Comparison of ENCODE assay signal across 1 cellular context in genomic region chr6:44298864-44299263, GRCh38.
TF ChIP-seq lines count a peak whose summit lies in the region.

No MANE protein-coding gene starts in this region.

TF ChIP-seq in HepG2, 621 proteins besides CTCF, POLR2A, EP300 and RAD21:
- no peak for TF ChIP-seq TOPORS (CRISPR knock-in tag; IDR thresholded peaks at IDR 0.05)
- TF ChIP-seq, protein P1, sequence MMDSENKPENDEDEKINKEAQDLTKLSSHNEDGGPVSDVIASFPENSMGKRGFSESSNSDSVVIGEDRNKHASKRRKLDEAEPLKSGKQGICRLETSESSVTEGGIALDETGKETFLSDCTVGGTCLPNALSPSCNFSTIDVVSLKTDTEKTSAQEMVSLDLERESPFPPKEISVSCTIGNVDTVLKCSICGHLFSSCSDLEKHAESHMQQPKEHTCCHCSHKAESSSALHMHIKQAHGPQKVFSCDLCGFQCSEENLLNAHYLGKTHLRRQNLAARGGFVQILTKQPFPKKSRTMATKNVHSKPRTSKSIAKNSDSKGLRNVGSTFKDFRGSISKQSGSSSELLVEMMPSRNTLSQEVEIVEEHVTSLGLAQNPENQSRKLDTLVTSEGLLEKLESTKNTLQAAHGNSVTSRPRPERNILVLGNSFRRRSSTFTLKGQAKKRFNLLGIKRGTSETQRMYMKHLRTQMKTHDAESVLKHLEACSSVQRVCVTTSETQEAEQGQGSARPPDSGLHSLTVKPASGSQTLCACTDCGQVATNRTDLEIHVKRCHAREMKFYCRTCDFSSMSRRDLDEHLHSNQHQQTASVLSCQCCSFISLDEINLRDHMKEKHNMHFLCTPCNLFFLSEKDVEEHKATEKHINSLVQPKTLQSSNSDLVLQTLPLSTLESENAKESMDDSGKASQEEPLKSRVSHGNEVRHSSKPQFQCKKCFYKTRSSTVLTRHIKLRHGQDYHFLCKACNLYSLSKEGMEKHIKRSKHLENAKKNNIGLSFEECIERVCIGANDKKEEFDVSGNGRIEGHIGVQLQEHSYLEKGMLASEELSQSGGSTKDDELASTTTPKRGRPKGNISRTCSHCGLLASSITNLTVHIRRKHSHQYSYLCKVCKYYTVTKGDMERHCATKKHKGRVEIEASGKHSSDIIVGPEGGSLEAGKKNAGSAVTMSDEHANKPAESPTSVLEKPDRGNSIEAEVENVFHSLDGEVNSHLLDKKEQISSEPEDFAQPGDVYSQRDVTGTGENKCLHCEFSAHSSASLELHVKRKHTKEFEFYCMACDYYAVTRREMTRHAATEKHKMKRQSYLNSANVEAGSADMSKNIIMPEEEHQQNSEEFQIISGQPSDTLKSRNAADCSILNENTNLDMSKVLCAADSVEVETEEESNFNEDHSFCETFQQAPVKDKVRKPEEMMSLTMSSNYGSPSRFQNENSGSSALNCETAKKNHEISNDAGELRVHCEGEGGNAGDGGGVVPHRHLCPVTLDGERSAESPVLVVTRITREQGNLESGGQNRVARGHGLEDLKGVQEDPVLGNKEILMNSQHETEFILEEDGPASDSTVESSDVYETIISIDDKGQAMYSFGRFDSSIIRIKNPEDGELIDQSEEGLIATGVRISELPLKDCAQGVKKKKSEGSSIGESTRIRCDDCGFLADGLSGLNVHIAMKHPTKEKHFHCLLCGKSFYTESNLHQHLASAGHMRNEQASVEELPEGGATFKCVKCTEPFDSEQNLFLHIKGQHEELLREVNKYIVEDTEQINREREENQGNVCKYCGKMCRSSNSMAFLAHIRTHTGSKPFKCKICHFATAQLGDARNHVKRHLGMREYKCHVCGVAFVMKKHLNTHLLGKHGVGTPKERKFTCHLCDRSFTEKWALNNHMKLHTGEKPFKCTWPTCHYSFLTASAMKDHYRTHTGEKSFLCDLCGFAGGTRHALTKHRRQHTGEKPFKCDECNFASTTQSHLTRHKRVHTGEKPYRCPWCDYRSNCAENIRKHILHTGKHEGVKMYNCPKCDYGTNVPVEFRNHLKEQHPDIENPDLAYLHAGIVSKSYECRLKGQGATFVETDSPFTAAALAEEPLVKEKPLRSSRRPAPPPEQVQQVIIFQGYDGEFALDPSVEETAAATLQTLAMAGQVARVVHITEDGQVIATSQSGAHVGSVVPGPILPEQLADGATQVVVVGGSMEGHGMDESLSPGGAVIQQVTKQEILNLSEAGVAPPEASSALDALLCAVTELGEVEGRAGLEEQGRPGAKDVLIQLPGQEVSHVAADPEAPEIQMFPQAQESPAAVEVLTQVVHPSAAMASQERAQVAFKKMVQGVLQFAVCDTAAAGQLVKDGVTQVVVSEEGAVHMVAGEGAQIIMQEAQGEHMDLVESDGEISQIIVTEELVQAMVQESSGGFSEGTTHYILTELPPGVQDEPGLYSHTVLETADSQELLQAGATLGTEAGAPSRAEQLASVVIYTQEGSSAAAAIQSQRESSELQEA (CRISPR knock-in tag; IDR thresholded peaks at IDR 0.05; ENCODE audit: not compliant biosample characterization), result no peak
- TF ChIP-seq E2F5 (CRISPR knock-in tag; conservative IDR thresholded peaks at IDR 0.05), result no peak
- 0 out of 2 replicates have a peak, but pooled peaks have one; percentile 39 for TF ChIP-seq ZNF558 (CRISPR knock-in tag; IDR thresholded peaks at IDR 0.05; ENCODE audit: borderline replicate concordance)
- no peak for TF ChIP-seq SMARCC2 (IDR thresholded peaks at IDR 0.05)
- peak; percentile 31; the same call in 1 of the 2 replicates for TF ChIP-seq POLR2G (IDR thresholded peaks at IDR 0.05; ENCODE audit: low read depth, low read length)
- no peak for TF ChIP-seq SCMH1 (CRISPR knock-in tag; IDR thresholded peaks at IDR 0.05; ENCODE audit: borderline replicate concordance)
- no peak for TF ChIP-seq KLF6 (CRISPR knock-in tag; IDR thresholded peaks at IDR 0.05)
- 0 out of 2 replicates have a peak, but pooled peaks have one; percentile 27 for TF ChIP-seq ZC3H13 (CRISPR knock-in tag; IDR thresholded peaks at IDR 0.05)
- TF ChIP-seq KAT2B (IDR thresholded peaks at IDR 0.05; ENCODE audit: borderline replicate concordance, low read depth, low read length), result no peak
- TF ChIP-seq SRY (CRISPR knock-in tag; IDR thresholded peaks at IDR 0.05), result no peak
